In genomic region chr2:64638502-64639120, GRCh38 we compare ENCODE assay signal across 15 cellular contexts. TPM values are rescaled to one million over a fixed set of nuclear protein-coding genes. Genes with fewer than 3 reads are reported as not detected.
DNase-seq lines count a peak whose midpoint lies in the region; ATAC-seq and TF ChIP-seq lines count a peak whose summit lies in the region.
"Had no signal": no experiment of that assay in that cellular context is flagged by ENCODE, and none has a peak within 500 bp of the region (broad histone marks: within the 10 kb centered on the region; RNA-seq: fewer than 3 reads in every experiment).

No MANE protein-coding gene starts in this region.

- POLR2A ChIA-PET in T-cell (lab: Charles Lee) = no interaction called here

- CTCF ChIA-PET in T-cell (lab: Charles Lee) = interaction anchor here (0.5 to 0.6 kb wide), 4 partner anchors 9 to 201 kb away, joined by 3 to 6 read pairs (median 4); no protein-coding TSS in a partner anchor

- ATAC-seq in activated T-cell treated with anti-CD3 and anti-CD28 coated beads, Interleukin-2, amount 50 U/mL, for 72 hours (replicated peaks in 1 of 2) = no peak
- no peak for ATAC-seq in activated T-cell treated with anti-CD3 and anti-CD28 coated beads, Interleukin-2, amount 50 U/mL, for 4 hours
- ATAC-seq in T-cell (replicated peaks in 1 of 4) = no peak
- ATAC-seq in foreskin keratinocyte = no peak
- no peak for ATAC-seq in stimulated activated memory B cell treated with anti-CD40 and anti-IgM and Interleukin-4, amounts not matched to agents 10 μg/mL and 1 μg/mL and 100 μg/mL, for 72 hours
- no peak for ATAC-seq in HG03439 (IDR thresholded peaks at IDR 0.05; ENCODE audit: unreplicated experiment)
- ATAC-seq in GM21367 (IDR thresholded peaks at IDR 0.05; ENCODE audit: unreplicated experiment) = no peak
- ATAC-seq: pancreas had no signal

- no peaks in the 10 kb centered on the region for H3K27me3 ChIP-seq in foreskin keratinocyte
- H3K27me3 ChIP-seq: pancreas, tibial nerve had no signal

- peak overlapping the region; percentile 62 for H3K27ac Mint-ChIP-seq in activated T-cell treated with anti-CD3 and anti-CD28 coated beads, Interleukin-2, amount 50 U/mL, for 72 hours
- H3K27ac Mint-ChIP-seq in T-cell = peak overlapping the region; percentile 71 to 90
- H3K27ac Mint-ChIP-seq in stimulated activated memory B cell treated with anti-CD40 and anti-IgM and Interleukin-4, amounts not matched to agents 10 μg/mL and 1 μg/mL and 100 μg/mL, for 72 hours = peak overlapping the region; percentile 94
- H3K27ac Mint-ChIP-seq: activated CD4-positive, alpha-beta memory T cell treated with anti-CD3 and anti-CD28 coated beads for 36 hours had no signal

- H3K27me3 Mint-ChIP-seq in activated T-cell treated with anti-CD3 and anti-CD28 coated beads, Interleukin-2, amount 50 U/mL, for 72 hours (ENCODE audit: low read depth) = no peaks in the 10 kb centered on the region
- no peaks in the 10 kb centered on the region for H3K27me3 Mint-ChIP-seq in activated T-cell treated with anti-CD3 and anti-CD28 coated beads, Interleukin-2, amount 50 U/mL, for 4 hours (ENCODE audit: low read depth)
- no peaks in the 10 kb centered on the region for H3K27me3 Mint-ChIP-seq in T-cell
- H3K27me3 Mint-ChIP-seq in stimulated activated memory B cell treated with anti-CD40 and anti-IgM and Interleukin-4, amounts not matched to agents 10 μg/mL and 1 μg/mL and 100 μg/mL, for 72 hours = no peaks in the 10 kb centered on the region
- H3K27me3 Mint-ChIP-seq: activated CD4-positive, alpha-beta memory T cell treated with anti-CD3 and anti-CD28 coated beads for 36 hours had no signal

- peak overlapping the region; percentile 79 for H3K27ac ChIP-seq in foreskin keratinocyte
- H3K27ac ChIP-seq: pancreas had no signal

- peaks cover 5 to 10% of the 10 kb centered on the region in 2 donors for H3K36me3 Mint-ChIP-seq in activated T-cell treated with anti-CD3 and anti-CD28 coated beads, Interleukin-2, amount 50 U/mL, for 72 hours (ENCODE audit: insufficient read depth in 2 of 2)
- H3K36me3 Mint-ChIP-seq in activated T-cell treated with anti-CD3 and anti-CD28 coated beads, Interleukin-2, amount 50 U/mL, for 4 hours (ENCODE audit: insufficient read depth) = peaks cover 11% of the 10 kb centered on the region
- peaks cover 12% of the 10 kb centered on the region for H3K36me3 Mint-ChIP-seq in T-cell
- H3K36me3 Mint-ChIP-seq in stimulated activated memory B cell treated with anti-CD40 and anti-IgM and Interleukin-4, amounts not matched to agents 10 μg/mL and 1 μg/mL and 100 μg/mL, for 72 hours = peaks cover 21% of the 10 kb centered on the region

- H3K4me3 Mint-ChIP-seq in activated T-cell treated with anti-CD3 and anti-CD28 coated beads, Interleukin-2, amount 50 U/mL, for 72 hours = peak overlapping the region; percentile 58 to 76
- no peak overlapping the region for H3K4me3 Mint-ChIP-seq in activated T-cell treated with anti-CD3 and anti-CD28 coated beads, Interleukin-2, amount 50 U/mL, for 4 hours
- peak overlapping the region in 1 of 3 donors; percentile 50 for H3K4me3 Mint-ChIP-seq in T-cell
- H3K4me3 Mint-ChIP-seq in stimulated activated memory B cell treated with anti-CD40 and anti-IgM and Interleukin-4, amounts not matched to agents 10 μg/mL and 1 μg/mL and 100 μg/mL, for 72 hours = peak overlapping the region; percentile 74
- H3K4me3 Mint-ChIP-seq: activated CD4-positive, alpha-beta memory T cell treated with anti-CD3 and anti-CD28 coated beads for 36 hours had no signal

- no peaks in the 10 kb centered on the region for H3K9me3 Mint-ChIP-seq in activated T-cell treated with anti-CD3 and anti-CD28 coated beads, Interleukin-2, amount 50 U/mL, for 72 hours
- no peaks in the 10 kb centered on the region for H3K9me3 Mint-ChIP-seq in activated T-cell treated with anti-CD3 and anti-CD28 coated beads, Interleukin-2, amount 50 U/mL, for 4 hours
- no peaks in the 10 kb centered on the region for H3K9me3 Mint-ChIP-seq in T-cell
- H3K9me3 Mint-ChIP-seq in stimulated activated memory B cell treated with anti-CD40 and anti-IgM and Interleukin-4, amounts not matched to agents 10 μg/mL and 1 μg/mL and 100 μg/mL, for 72 hours = no peaks in the 10 kb centered on the region
- H3K9me3 Mint-ChIP-seq: activated CD4-positive, alpha-beta memory T cell treated with anti-CD3 and anti-CD28 coated beads for 36 hours had no signal

- H3K4me1 Mint-ChIP-seq in activated T-cell treated with anti-CD3 and anti-CD28 coated beads, Interleukin-2, amount 50 U/mL, for 72 hours (ENCODE audit: low read depth) = peaks cover 71% of the 10 kb centered on the region
- peaks cover 61% of the 10 kb centered on the region for H3K4me1 Mint-ChIP-seq in activated T-cell treated with anti-CD3 and anti-CD28 coated beads, Interleukin-2, amount 50 U/mL, for 4 hours (ENCODE audit: low read depth)
- peaks cover 69 to 80% (median 72%) of the 10 kb centered on the region in 3 donors for H3K4me1 Mint-ChIP-seq in T-cell
- H3K4me1 Mint-ChIP-seq in stimulated activated memory B cell treated with anti-CD40 and anti-IgM and Interleukin-4, amounts not matched to agents 10 μg/mL and 1 μg/mL and 100 μg/mL, for 72 hours = peaks cover 82% of the 10 kb centered on the region

- no peak for DNase-seq in activated T-cell treated with anti-CD3 and anti-CD28 coated beads, Interleukin-2, amount 50 U/mL, for 72 hours
- no peak for DNase-seq in activated T-cell treated with anti-CD3 and anti-CD28 coated beads, Interleukin-2, amount 50 U/mL, for 4 hours
- DNase-seq in T-cell (no peak), foreskin keratinocyte (peak in 1 of 2 donors; percentile 69), SW 1271 (lab: John Stamatoyannopoulos, UW) (no peak)
- DNase-seq: activated CD4-positive, alpha-beta memory T cell treated with anti-CD3 and anti-CD28 coated beads for 36 hours; NCI-H1436 treated with DMSO at 0.1 percent for 48 hours; NCI-H446 treated with DMSO at 0.1 percent for 48 hours; OCI-M1; pancreas; stimulated activated CD4-positive, alpha-beta T cell treated with anti-CD3 and anti-CD28 coated beads, Interleukin-12 subunit alpha, Interleukin-12 subunit beta, amount 100 ng/mL, for 4 hours had no signal

- H3K4me1 ChIP-seq in foreskin keratinocyte = peaks cover 46% of the 10 kb centered on the region

- no peak for TF ChIP-seq CTCF in foreskin keratinocyte (conservative IDR thresholded peaks at IDR 0.05)

RNA-seq across cellular contexts. Expression of gene SERTAD2, which starts 15.1 kb away (rescaled TPM):
- 10 to 100 TPM; 14.6 to 18.5 TPM for total RNA-seq in activated T-cell treated with anti-CD3 and anti-CD28 coated beads, Interleukin-2, amount 50 U/mL, for 72 hours
- total RNA-seq in activated T-cell treated with anti-CD3 and anti-CD28 coated beads, Interleukin-2, amount 50 U/mL, for 4 hours = 10 to 100 TPM; 10.5 to 14.2 (median 12.7) TPM
- total RNA-seq in T-cell = 10 to 100 TPM; 22.8 to 39.7 (median 27.4) TPM
- total RNA-seq in foreskin keratinocyte = 17.1 and 18.4 TPM in 2 replicates
- 5.7 and 7.1 TPM in 2 replicates for polyA plus RNA-seq in foreskin keratinocyte
